8 cellular contexts compared by ENCODE assay signal in the genomic region with DNA sequence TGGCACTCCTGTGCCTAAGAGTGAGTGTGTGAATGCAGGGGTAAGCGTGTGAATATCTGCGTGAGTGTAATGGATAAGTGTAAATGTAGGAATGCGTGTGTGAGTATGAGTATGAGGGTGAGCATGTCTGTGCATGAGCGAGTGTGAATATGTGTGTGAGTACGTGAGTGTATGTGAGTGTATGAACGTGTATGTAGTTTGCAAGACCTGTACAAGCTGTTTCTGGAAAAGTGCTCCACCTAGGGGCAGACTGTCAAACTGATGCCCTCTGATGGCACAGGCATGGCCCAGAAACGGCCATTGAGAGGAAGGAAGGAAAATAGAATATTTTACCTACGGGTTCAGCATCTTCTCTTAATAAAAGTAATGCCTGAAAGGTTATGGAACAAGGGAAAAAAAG. TPM values are rescaled to one million over a fixed set of nuclear protein-coding genes. Genes with fewer than 3 reads are reported as not detected.
DNase-seq lines count a peak whose midpoint lies in the region; ATAC-seq and TF ChIP-seq lines count a peak whose summit lies in the region.

No MANE protein-coding gene starts in this region.

- H3K4me3 Mint-ChIP-seq in activated CD4-positive, alpha-beta T cell treated with anti-CD3 and anti-CD28 coated beads for 36 hours: no peak overlapping the region

- no peaks in the 10 kb centered on the region for H3K36me3 Mint-ChIP-seq in activated CD4-positive, alpha-beta T cell treated with anti-CD3 and anti-CD28 coated beads for 36 hours (ENCODE audit: low read depth)

- H3K4me3 ChIP-seq in AG04450 (ENCODE audit: low read depth, low read length) (no peak overlapping the region), lung (no peak overlapping the region)

- WGBS in lung, 2 donors: 18 to 30% methylated on average over 8 of the region's 8 CpGs

- CTCF ChIA-PET in AG04450 (lab: Charles Lee): interaction anchor here (0.6 to 6.8 kb wide), 15 partner anchors 10 to 573 kb away, joined by 3 to 64 read pairs (median 4); no protein-coding TSS in a partner anchor
- CTCF ChIA-PET in activated CD4-positive, alpha-beta T cell treated with anti-CD3 and anti-CD28 coated beads for 36 hours (lab: Charles Lee): interaction anchor here (0.5 to 2.6 kb wide), 27 partner anchors 11 to 1243 kb away, joined by 3 to 24 read pairs (median 4); no protein-coding TSS in a partner anchor

- TF ChIP-seq CTCF in AG04450 (IDR thresholded peaks at IDR 0.05; ENCODE audit: low read depth, low read length) (peak; percentile 89), lung (IDR thresholded peaks at IDR 0.05; ENCODE audit: control extremely low read depth, extremely low read depth) (peak; percentile 75)

- H3K9me3 Mint-ChIP-seq in activated CD4-positive, alpha-beta T cell treated with anti-CD3 and anti-CD28 coated beads for 36 hours (ENCODE audit: low read depth): peaks cover under 1% of the 10 kb centered on the region

- peaks cover 3% of the 10 kb centered on the region for H3K27me3 Mint-ChIP-seq in activated CD4-positive, alpha-beta T cell treated with anti-CD3 and anti-CD28 coated beads for 36 hours

- no peak overlapping the region for H3K27ac ChIP-seq in AG04450 (ENCODE audit: low read depth, low read length)
- H3K27ac ChIP-seq in lung (ENCODE audit: low read depth in 1 of 2, low read length in 1 of 2): peak overlapping the region in 1 of 2 donors; percentile 43

- H3K4me1 ChIP-seq in lung (ENCODE audit: control insufficient read depth in 2 of 2, insufficient read depth in 2 of 2, low read length in 2 of 2): peaks cover 8 to 11% of the 10 kb centered on the region in 2 donors

- no peaks in the 10 kb centered on the region for H3K9me3 ChIP-seq in AG04450 (ENCODE audit: control insufficient read depth, insufficient read depth, low read length)
- peaks cover 0 to 2% of the 10 kb centered on the region in 2 donors for H3K9me3 ChIP-seq in lung (ENCODE audit: control insufficient read depth in 2 of 2, insufficient read depth in 1 of 2, low read length in 1 of 2)

- no peaks in the 10 kb centered on the region for H3K36me3 ChIP-seq in lung (ENCODE audit: control insufficient read depth in 2 of 2, insufficient read depth in 2 of 2, low read length in 2 of 2)

- no peak for DNase-seq in AG04450 (ENCODE audit: low read depth, low spot score)
- DNase-seq in NCI-H460 (ENCODE audit: extremely low read depth, low read depth): peak; percentile 62
- DNase-seq in activated CD4-positive, alpha-beta T cell treated with anti-CD3 and anti-CD28 coated beads for 36 hours: peak; percentile 82
- DNase-seq in dedifferentiated amniotic fluid mesenchymal stem cell (ENCODE audit: extremely low spot score): peak; percentile 65
- peak; percentile 86 for DNase-seq in lung (ENCODE audit: low spot score)
- DNase-seq in stimulated activated CD8-positive, alpha-beta memory T cell treated with anti-CD3 and anti-CD28 coated beads, Interleukin-15, amount 100 ng/mL, for 48 hours (ENCODE audit: low read depth in 2 of 2): peak; percentile 40 to 43

- POLR2A ChIA-PET in AG04450 (lab: Yijun Ruan, JAX): no interaction called here
- POLR2A ChIA-PET in activated CD4-positive, alpha-beta T cell treated with anti-CD3 and anti-CD28 coated beads for 36 hours (lab: Charles Lee): no interaction called here

- no peak overlapping the region for H3K27ac Mint-ChIP-seq in activated CD4-positive, alpha-beta T cell treated with anti-CD3 and anti-CD28 coated beads for 36 hours

- intact Hi-C loops in activated CD4-positive, alpha-beta T cell treated with anti-CD3 and anti-CD28 coated beads for 36 hours (cut with DNase I, micrococcal nuclease): loop anchor here (1.0 to 5.0 kb wide), 4 partner anchors 83 to 289 kb away; no protein-coding TSS in a partner anchor

- ATAC-seq in GM18502 (IDR thresholded peaks at IDR 0.05; ENCODE audit: poor library complexity, unreplicated experiment) (peak; percentile 100), HG02938 (IDR thresholded peaks at IDR 0.05; ENCODE audit: unreplicated experiment) (peak; percentile 96), lung (ENCODE audit: insufficient read depth, low FRiP score) (peak; percentile 81)
- peak; percentile 98 for ATAC-seq in activated CD4-positive, alpha-beta T cell treated with anti-CD3 and anti-CD28 coated beads for 36 hours

- H3K27me3 ChIP-seq in AG04450 (ENCODE audit: control insufficient read depth, insufficient read depth, low read length) (no peaks in the 10 kb centered on the region), lung (ENCODE audit: control insufficient read depth, insufficient read depth) (no peaks in the 10 kb centered on the region)

- H3K4me1 Mint-ChIP-seq in activated CD4-positive, alpha-beta T cell treated with anti-CD3 and anti-CD28 coated beads for 36 hours: peaks cover 4% of the 10 kb centered on the region

RNA-seq across cellular contexts. Expression of a gene that starts 24.4 kb away (rescaled TPM):
- polyA plus RNA-seq in AG04450 (2011; rRNA removed) (0.09 and 0.12 TPM in 2 replicates), lung (10 to 100 TPM; 16.6 to 18.5 TPM)
- polyA minus RNA-seq in AG04450 (2011; rRNA and poly(A)+ RNA removed): 0.09 and 0.51 TPM in 2 replicates
- 17.8 and 21.1 TPM in 2 replicates for total RNA-seq in NCI-H460 (2014; rRNA removed; shearing (Covaris generic))
- 7.9 and 11.8 TPM in 2 replicates for polyA plus RNA-seq in NCI-H460 (2014; cell fraction: nucleus; rRNA removed)
- total RNA-seq in activated CD4-positive, alpha-beta T cell treated with anti-CD3 and anti-CD28 coated beads for 36 hours: 1 to 10 TPM; 8.0 to 8.3 TPM
- 10 to 100 TPM; 59.4 to 96.4 TPM for total RNA-seq in lung
